ENCODE assay signal across 8 cellular contexts in genomic region chr6:32047855-32048766, GRCh38. TPM values are rescaled to one million over a fixed set of nuclear protein-coding genes. Genes with fewer than 3 reads are reported as not detected.
DNase-seq lines count a peak whose midpoint lies in the region; ATAC-seq and TF ChIP-seq lines count a peak whose summit lies in the region.

No MANE protein-coding gene starts in this region.

- H3K4me1 Mint-ChIP-seq in GM23338 (peaks cover 3% of the 10 kb centered on the region; the same call in 2 of the 3 replicates), osteocyte (ENCODE audit: unreplicated experiment) (peaks cover 26% of the 10 kb centered on the region)
- H3K4me1 Mint-ChIP-seq in activated T-helper 2 cell treated with anti-CD3 and anti-CD28 coated beads, Interferon-gamma antibody, Interleukin-2, Interleukin-4, amounts not matched to agents 10 μg/mL and 5 μg/mL and 100 μg/mL, durations not matched to agents 14 hours and 24 hours and 36 hours (ENCODE audit: low read depth), result no peaks in the 10 kb centered on the region

- intact Hi-C loops in activated T-helper 2 cell treated with anti-CD3 and anti-CD28 coated beads, Interferon-gamma antibody, Interleukin-2, Interleukin-4, amounts not matched to agents 10 μg/mL and 5 μg/mL and 100 μg/mL, durations not matched to agents 14 hours and 24 hours and 36 hours (cut with micrococcal nuclease), result no loop called here
- intact Hi-C loops in tibial artery (cut with DNase I; ENCODE audit: low total_unique reads), result no loop called here

- H3K4me3 ChIP-seq in GM23338 (no peak overlapping the region), Peyer's patch (peak overlapping the region in 1 of 4 donors; percentile 20), tibial artery (no peak overlapping the region)

- H3K9me3 ChIP-seq in Peyer's patch (no peaks in the 10 kb centered on the region), tibial artery (no peaks in the 10 kb centered on the region)

- no peaks in the 10 kb centered on the region for H3K79me2 ChIP-seq in GM23338 (replicated peaks; ENCODE audit: insufficient read depth)

- no peak overlapping the region for H3K4me2 ChIP-seq in GM23338

- H3K4me3 Mint-ChIP-seq in GM23338 (no peak overlapping the region), osteocyte (ENCODE audit: unreplicated experiment) (no peak overlapping the region)
- H3K4me3 Mint-ChIP-seq in activated T-helper 2 cell treated with anti-CD3 and anti-CD28 coated beads, Interferon-gamma antibody, Interleukin-2, Interleukin-4, amounts not matched to agents 10 μg/mL and 5 μg/mL and 100 μg/mL, durations not matched to agents 14 hours and 24 hours and 36 hours (ENCODE audit: low read depth), result no peak overlapping the region

- no peaks in the 10 kb centered on the region; the same call in 1 of the 2 replicates for H3K4me1 ChIP-seq in GM23338 (ENCODE audit: insufficient read depth)
- peaks cover 0 to 6% (median 4%) of the 10 kb centered on the region in 4 donors for H3K4me1 ChIP-seq in Peyer's patch
- H3K4me1 ChIP-seq in tibial artery, result peaks cover 0 to 27% (median 20%) of the 10 kb centered on the region in 4 donors

- H4K20me1 ChIP-seq in GM23338 (replicated peaks; ENCODE audit: insufficient read depth), result no peaks in the 10 kb centered on the region

- 0 out of 2 replicates have a peak, but pooled peaks cover 3% of the 10 kb centered on the region for H3F3A ChIP-seq in GM23338 (replicated peaks; ENCODE audit: low read depth)

- peak; percentile 86 for ATAC-seq in GM23338
- ATAC-seq in GM18909 (IDR thresholded peaks at IDR 0.05; ENCODE audit: poor library complexity, unreplicated experiment), result no peak

- H3K9me3 Mint-ChIP-seq in GM23338, result no peaks in the 10 kb centered on the region; the same call in 2 of the 3 replicates
- H3K9me3 Mint-ChIP-seq in activated T-helper 2 cell treated with anti-CD3 and anti-CD28 coated beads, Interferon-gamma antibody, Interleukin-2, Interleukin-4, amounts not matched to agents 10 μg/mL and 5 μg/mL and 100 μg/mL, durations not matched to agents 14 hours and 24 hours and 36 hours, result no peaks in the 10 kb centered on the region
- H3K9me3 Mint-ChIP-seq in osteocyte (ENCODE audit: unreplicated experiment), result no peaks in the 10 kb centered on the region

- peak overlapping the region; percentile 95 for H2AFZ ChIP-seq in GM23338

- peak; percentile 64 to 79 for TF ChIP-seq CTCF in GM23338 (conservative IDR thresholded peaks at IDR 0.05; ENCODE audit: low read depth in 2 of 2)
- TF ChIP-seq CTCF in Peyer's patch (IDR thresholded peaks at IDR 0.05), result peak; percentile 79 to 88 (median 82)
- TF ChIP-seq CTCF in osteocyte (IDR thresholded peaks at IDR 0.05), result peak; percentile 79
- peak; percentile 81 to 85 for TF ChIP-seq CTCF in tibial artery (IDR thresholded peaks at IDR 0.05)

- no peak overlapping the region; the same call in 1 of the 2 replicates for H3K27ac Mint-ChIP-seq in GM23338
- no peak overlapping the region for H3K27ac Mint-ChIP-seq in activated T-helper 2 cell treated with anti-CD3 and anti-CD28 coated beads, Interferon-gamma antibody, Interleukin-2, Interleukin-4, amounts not matched to agents 10 μg/mL and 5 μg/mL and 100 μg/mL, durations not matched to agents 14 hours and 24 hours and 36 hours
- H3K27ac Mint-ChIP-seq in osteocyte (ENCODE audit: unreplicated experiment), result peak overlapping the region; percentile 94

- DNase-seq in AG20443 (ENCODE audit: low spot score), result peak; percentile 84
- DNase-seq in GM23338 (ENCODE audit: low spot score), result peak; percentile 92
- peak; percentile 56 to 89 (median 85) for DNase-seq in Peyer's patch
- peak; percentile 57 for DNase-seq in activated T-helper 2 cell treated with anti-CD3 and anti-CD28 coated beads, Interferon-gamma antibody, Interleukin-2, Interleukin-4, amounts not matched to agents 10 μg/mL and 5 μg/mL and 100 μg/mL, durations not matched to agents 14 hours and 24 hours and 36 hours (ENCODE audit: low spot score)
- DNase-seq in foreskin melanocyte, result peak; percentile 38
- peak; percentile 88 for DNase-seq in osteocyte (ENCODE audit: extremely low spot score, unreplicated experiment)
- peak; percentile 71 to 87 for DNase-seq in tibial artery

- H3K9me2 ChIP-seq in GM23338 (ENCODE audit: insufficient read depth), result no peaks in the 10 kb centered on the region

- no peaks in the 10 kb centered on the region for H3K36me3 Mint-ChIP-seq in GM23338 (ENCODE audit: low read depth)
- no peaks in the 10 kb centered on the region for H3K36me3 Mint-ChIP-seq in activated T-helper 2 cell treated with anti-CD3 and anti-CD28 coated beads, Interferon-gamma antibody, Interleukin-2, Interleukin-4, amounts not matched to agents 10 μg/mL and 5 μg/mL and 100 μg/mL, durations not matched to agents 14 hours and 24 hours and 36 hours (ENCODE audit: low read depth)
- H3K36me3 Mint-ChIP-seq in osteocyte (ENCODE audit: unreplicated experiment), result no peaks in the 10 kb centered on the region

- no peak for TF ChIP-seq POLR2A in Peyer's patch (IDR thresholded peaks at IDR 0.05)

- H3K27ac ChIP-seq in GM23338 (ENCODE audit: low read depth) (no peak overlapping the region), Peyer's patch (peak overlapping the region; percentile 46 to 74 (median 66)), tibial artery (peak overlapping the region; percentile 15 to 74)

- no peaks in the 10 kb centered on the region for H3K27me3 ChIP-seq in GM23338 (ENCODE audit: insufficient read depth)
- no peaks in the 10 kb centered on the region for H3K27me3 ChIP-seq in Peyer's patch
- H3K27me3 ChIP-seq in tibial artery, result no peaks in the 10 kb centered on the region

- H3K36me3 ChIP-seq in GM23338 (ENCODE audit: insufficient read depth), result no peaks in the 10 kb centered on the region
- no peaks in the 10 kb centered on the region for H3K36me3 ChIP-seq in Peyer's patch
- H3K36me3 ChIP-seq in tibial artery, result peaks cover 0 to 16% (median 10%) of the 10 kb centered on the region in 3 donors

- peaks cover 11% of the 10 kb centered on the region for H3K27me3 Mint-ChIP-seq in GM23338 (ENCODE audit: insufficient read depth, low read depth, poor library complexity)
- H3K27me3 Mint-ChIP-seq in activated T-helper 2 cell treated with anti-CD3 and anti-CD28 coated beads, Interferon-gamma antibody, Interleukin-2, Interleukin-4, amounts not matched to agents 10 μg/mL and 5 μg/mL and 100 μg/mL, durations not matched to agents 14 hours and 24 hours and 36 hours (ENCODE audit: low read depth), result peaks cover 2% of the 10 kb centered on the region
- peaks cover 3% of the 10 kb centered on the region for H3K27me3 Mint-ChIP-seq in osteocyte (ENCODE audit: unreplicated experiment)

TF ChIP-seq in GM23338, 12 proteins besides CTCF, POLR2A, EP300 and RAD21:
- no peak for TF ChIP-seq CREB1 (CRISPR knock-in tag; IDR thresholded peaks at IDR 0.05; ENCODE audit: low read depth)
- TF ChIP-seq JUNB (IDR thresholded peaks at IDR 0.05; ENCODE audit: unreplicated experiment), result no peak
- no peak for TF ChIP-seq POLR2AphosphoS5 (IDR thresholded peaks at IDR 0.05; ENCODE audit: low read depth)
- TF ChIP-seq ZNF331 (CRISPR knock-in tag; IDR thresholded peaks at IDR 0.05; ENCODE audit: low read depth), result no peak
- TF ChIP-seq NANOG (IDR thresholded peaks at IDR 0.05; ENCODE audit: borderline replicate concordance), result no peak

RNA-seq across cellular contexts. Expression of gene CYP21A2, which starts 9.9 kb away (rescaled TPM):
- total RNA-seq in GM23338 (2014; rRNA removed; shearing (Covaris generic)), result not detected in 2 replicates
- polyA plus RNA-seq in GM23338 (2016; fragmentation: Nextera tagmentation; extraction: Ambion mirVana), result 0.10 TPM in 1 of 2 replicates, not detected in the other
- 1 to 10 TPM in 1 of 4 donors, not detected in 3; 1.2 TPM for total RNA-seq in Peyer's patch
- 0.25 and 0.39 TPM in 2 replicates for total RNA-seq in activated T-helper 2 cell treated with anti-CD3 and anti-CD28 coated beads, Interferon-gamma antibody, Interleukin-2, Interleukin-4, amounts not matched to agents 10 μg/mL and 5 μg/mL and 100 μg/mL, durations not matched to agents 14 hours and 24 hours and 36 hours
- 0.30 and 0.44 TPM in 2 replicates for total RNA-seq in osteocyte

RNA-seq across cellular contexts. Expression of gene C4B, which starts 33.5 kb away (rescaled TPM):
- total RNA-seq in GM23338 (2014; rRNA removed; shearing (Covaris generic)), result 0.39 TPM in 1 of 2 replicates, not detected in the other
- 0.19 and 0.57 TPM in 2 replicates for polyA plus RNA-seq in GM23338 (2016; fragmentation: Nextera tagmentation; extraction: Ambion mirVana)
- 10 to 100 TPM; 11.0 to 80.0 (median 20.3) TPM for total RNA-seq in Peyer's patch
- total RNA-seq in activated T-helper 2 cell treated with anti-CD3 and anti-CD28 coated beads, Interferon-gamma antibody, Interleukin-2, Interleukin-4, amounts not matched to agents 10 μg/mL and 5 μg/mL and 100 μg/mL, durations not matched to agents 14 hours and 24 hours and 36 hours, result 2.9 and 4.2 TPM in 2 replicates
- total RNA-seq in osteocyte, result 10.5 and 11.8 TPM in 2 replicates

Comparison
In these comparisons a context has a peak if more than half of its experiments do, and no peak if none do; other contexts are left out.
1. DNase-seq: peak in every context shown above with its lines; median percentile 92 in GM23338; 88 in osteocyte; 85 in Peyer's patch; 84 in AG20443; 79 in tibial artery; 57 in activated T-helper 2 cell treated with anti-CD3 and anti-CD28 coated beads, Interferon-gamma antibody, Interleukin-2, Interleukin-4, amounts not matched to agents 10 μg/mL and 5 μg/mL and 100 μg/mL, durations not matched to agents 14 hours and 24 hours and 36 hours; 38 in foreskin melanocyte.